ENCODE assay signal across 17 cellular contexts in the genomic region with DNA sequence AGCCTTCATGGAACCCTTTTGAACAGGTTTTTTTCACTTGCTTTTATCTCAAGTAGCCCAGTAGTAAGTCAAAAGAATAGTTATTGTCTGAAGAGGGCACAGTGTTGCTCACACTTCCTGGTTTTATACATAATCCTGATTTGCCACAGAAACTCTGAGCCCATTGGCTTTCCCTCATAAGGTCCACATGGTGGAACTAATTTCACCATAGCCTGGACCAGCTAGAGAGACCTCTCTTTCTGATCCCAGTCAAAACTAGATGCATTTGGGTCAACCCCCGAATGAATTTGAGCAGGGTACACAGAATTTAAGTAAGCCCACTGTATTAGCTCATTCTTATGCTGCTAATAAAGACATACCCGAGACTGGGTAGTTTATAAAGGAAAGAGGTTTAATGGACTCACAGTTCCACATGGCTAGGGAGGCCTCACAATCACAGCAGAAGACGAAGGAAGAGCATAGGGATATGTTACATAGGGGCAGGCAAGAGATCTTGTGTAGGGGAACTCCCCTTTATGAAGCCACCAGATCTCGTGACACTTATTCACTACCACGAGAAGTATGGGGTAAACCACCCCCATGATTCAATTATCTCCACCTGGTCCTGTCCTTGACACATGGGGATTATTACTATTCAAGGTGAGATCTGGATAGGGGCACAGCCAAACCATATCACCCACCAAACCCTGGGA. TPM values are rescaled to one million over a fixed set of nuclear protein-coding genes. Genes with fewer than 3 reads are reported as not detected.
DNase-seq lines count a peak whose midpoint lies in the region; ATAC-seq, FAIRE-seq and TF ChIP-seq lines count a peak whose summit lies in the region.
"Had no signal": no experiment of that assay in that cellular context is flagged by ENCODE, and none has a peak within 500 bp of the region (broad histone marks: within the 10 kb centered on the region; RNA-seq: fewer than 3 reads in every experiment).

No MANE protein-coding gene starts in this region.

- peaks cover 32% of the 10 kb centered on the region for H3K4me1 Mint-ChIP-seq in astrocyte (ENCODE audit: low read depth, unreplicated experiment)

- TF ChIP-seq CTCF in astrocyte (IDR thresholded peaks at IDR 0.05; ENCODE audit: insufficient read depth, low read depth, low read length) (no peak), gastrocnemius medialis (IDR thresholded peaks at IDR 0.05 in 4 of 5, conservative IDR thresholded peaks at IDR 0.05 in 1 of 5) (no peak)

- no peaks in the 10 kb centered on the region for H3K9me3 Mint-ChIP-seq in astrocyte (ENCODE audit: unreplicated experiment)
- H3K9me3 Mint-ChIP-seq: naive thymus-derived CD4-positive, alpha-beta T cell had no signal

- peaks cover 8% of the 10 kb centered on the region for H3K36me3 Mint-ChIP-seq in astrocyte (ENCODE audit: low read depth, unreplicated experiment)

- peak; percentile 9 for DNase-seq in DMS53 (lab: John Stamatoyannopoulos, UW)
- DNase-seq in DMS53 treated with DMSO at 0.1 percent for 48 hours (lab: John Stamatoyannopoulos, UW; ENCODE audit: unreplicated experiment): no peak
- DNase-seq in astrocyte (ENCODE audit: low read depth): peak; percentile 8
- DNase-seq in gastrocnemius medialis: no peak
- no peak for DNase-seq in NCI-H2171 (lab: John Stamatoyannopoulos, UW)
- no peak for DNase-seq in 8988T
- DNase-seq: activated CD4-positive, alpha-beta T cell treated with anti-CD3 and anti-CD28 coated beads, Interleukin-2, amount 50 U/mL, for 1 hour; activated gamma-delta T cell; KBM-7; naive thymus-derived CD4-positive, alpha-beta T cell; NCI-H1694; NK-92 treated with Interleukin-12 subunit alpha and Interleukin-12 subunit beta, amount 100 ng/mL, for 24 hours; sigmoid colon had no signal

- no peak overlapping the region for H3K4me3 ChIP-seq in astrocyte (ENCODE audit: insufficient read depth, low read depth, low read length)
- H3K4me3 ChIP-seq in gastrocnemius medialis: no peak overlapping the region
- H3K4me3 ChIP-seq: sigmoid colon, tibial nerve had no signal

- H3K4me1 ChIP-seq in astrocyte (ENCODE audit: insufficient read depth, low read length): peaks cover 23% of the 10 kb centered on the region
- peaks cover under 1 to 8% of the 10 kb centered on the region in 2 donors for H3K4me1 ChIP-seq in gastrocnemius medialis

- peaks cover 5% of the 10 kb centered on the region for H4K20me1 ChIP-seq in astrocyte (ENCODE audit: insufficient read depth, low read length)

- no peak for FAIRE-seq in astrocyte (lab: Jason Lieb, UNC)
- FAIRE-seq: islet of Langerhans had no signal

- intact Hi-C loops in gastrocnemius medialis (cut with DNase I; ENCODE audit: low total_unique reads): loop anchor here (10.0 kb wide), 1 partner anchor 955 kb away; a partner anchor contains a TSS

- H3K27ac Mint-ChIP-seq in astrocyte (ENCODE audit: unreplicated experiment): no peak overlapping the region

- H3K9ac ChIP-seq in astrocyte (ENCODE audit: low read length): no peak overlapping the region

- no peak overlapping the region for H3K4me3 Mint-ChIP-seq in astrocyte (ENCODE audit: unreplicated experiment)
- H3K4me3 Mint-ChIP-seq: naive thymus-derived CD4-positive, alpha-beta T cell had no signal

- H3K4me2 ChIP-seq in astrocyte (ENCODE audit: low read length): peak overlapping the region; percentile 74

- H2AFZ ChIP-seq in astrocyte (ENCODE audit: low read depth, low read length): no peak overlapping the region

- TF ChIP-seq POLR2A in gastrocnemius medialis (IDR thresholded peaks at IDR 0.05): no peak

- peak overlapping the region; percentile 44 for H3K27ac ChIP-seq in astrocyte (ENCODE audit: low read depth, low read length)
- peak overlapping the region in 1 of 4 donors; percentile 62 for H3K27ac ChIP-seq in gastrocnemius medialis
- H3K27ac ChIP-seq: sigmoid colon, tibial nerve had no signal

- H3K9me3 ChIP-seq in astrocyte (ENCODE audit: insufficient read depth, low read depth, low read length): no peaks in the 10 kb centered on the region
- H3K9me3 ChIP-seq in gastrocnemius medialis: no peaks in the 10 kb centered on the region
- H3K9me3 ChIP-seq: sigmoid colon, tibial nerve had no signal

- H3K36me3 ChIP-seq in astrocyte (ENCODE audit: insufficient read depth, low read length): peaks cover 9% of the 10 kb centered on the region
- peaks cover 0 to 13% of the 10 kb centered on the region in 2 donors for H3K36me3 ChIP-seq in gastrocnemius medialis

- H3K27me3 ChIP-seq in astrocyte (ENCODE audit: insufficient read depth, low read length) (no peaks in the 10 kb centered on the region), gastrocnemius medialis (no peaks in the 10 kb centered on the region)
- H3K27me3 ChIP-seq: sigmoid colon, tibial nerve had no signal

- ATAC-seq in HG02642 (IDR thresholded peaks at IDR 0.05; ENCODE audit: poor library complexity, unreplicated experiment) (peak; percentile 52), gastrocnemius medialis (peak; percentile 16 to 28), GM21717 (IDR thresholded peaks at IDR 0.05; ENCODE audit: unreplicated experiment) (no peak)
- ATAC-seq: naive thymus-derived CD4-positive, alpha-beta T cell had no signal

- no peaks in the 10 kb centered on the region for H3K27me3 Mint-ChIP-seq in astrocyte (ENCODE audit: low read depth, unreplicated experiment)

- H3K79me2 ChIP-seq in astrocyte (ENCODE audit: insufficient read depth, low read length): peaks cover under 1% of the 10 kb centered on the region

- in situ Hi-C loops in gastrocnemius medialis (cut with MboI; ENCODE audit: low sequenced_read_pairs in 4 of 4): loop anchor here in 2 of 4 donors (10.0 to 25.0 kb wide), 2 partner anchors 135 to 962 kb away; a partner anchor contains a TSS

RNA-seq across cellular contexts. Expression of a gene that starts 6.2 kb away (rescaled TPM):
- total RNA-seq in astrocyte (4.7 and 4.9 TPM in 2 replicates), gastrocnemius medialis (1 to 10 TPM in 3 of 4 donors, under 1 TPM in 1; 0.61 to 1.9 (median 1.2) TPM)

RNA-seq across cellular contexts. Expression of a gene that starts 6.3 kb away (rescaled TPM):
- total RNA-seq in astrocyte (147 and 151 TPM in 2 replicates), gastrocnemius medialis (10 to 100 TPM in 1 of 4 donors, 1 to 10 TPM in 3; 3.9 to 13.2 (median 8.8) TPM)

Comparison
In these comparisons a context has a peak if more than half of its experiments do, and no peak if none do; other contexts are left out.
1. DNase-seq: peak in DMS53 (single experiment) and astrocyte (single experiment); none in DMS53 treated with DMSO at 0.1 percent for 48 hours (single experiment), gastrocnemius medialis (0 of 2), NCI-H2171 (single experiment) and 8988T (single experiment).
2. RNA of a gene that starts 6.3 kb away (total RNA-seq): 147 to 151 TPM in astrocyte; 3.9 to 13.2 TPM in gastrocnemius medialis; every median in the first group is over 10 times any median in the second.